In genomic region chr19:45886427-45887310, GRCh38 we compare ENCODE assay signal across 8 cellular contexts. TPM values are rescaled to one million over a fixed set of nuclear protein-coding genes. Genes with fewer than 3 reads are reported as not detected.
DNase-seq lines count a peak whose midpoint lies in the region; ATAC-seq and TF ChIP-seq lines count a peak whose summit lies in the region.

No MANE protein-coding gene starts in this region.

- ATAC-seq in GM19328 (IDR thresholded peaks at IDR 0.05; ENCODE audit: unreplicated experiment) = peak; percentile 40
- peak; percentile 38 for ATAC-seq in HG03565 (IDR thresholded peaks at IDR 0.05; ENCODE audit: unreplicated experiment)

- peak overlapping the region; percentile 79 for H3K4me3 ChIP-seq in BJ (ENCODE audit: low read depth, low read length)
- H3K4me3 ChIP-seq in liver (ENCODE audit: low read depth in 1 of 3, low read length in 3 of 3) = peak overlapping the region; percentile 80 to 83 (median 81)

- H3K36me3 ChIP-seq in BJ (ENCODE audit: control insufficient read depth, insufficient read depth, low read length) = peaks cover 4% of the 10 kb centered on the region; the same call in 1 of the 2 replicates
- no peaks in the 10 kb centered on the region for H3K36me3 ChIP-seq in liver (ENCODE audit: control insufficient read depth in 4 of 4, insufficient read depth in 3 of 4, low read depth in 1 of 4, low read length in 3 of 4)

- no peaks in the 10 kb centered on the region for H3K9me3 ChIP-seq in liver (ENCODE audit: control insufficient read depth in 4 of 4, low read length in 3 of 4)

- peak overlapping the region; percentile 90 to 98 for H3K9ac ChIP-seq in liver (ENCODE audit: low read depth in 1 of 2, low read length in 2 of 2)

- no peak for TF ChIP-seq RAD21 in liver (IDR thresholded peaks at IDR 0.05)

- no peaks in the 10 kb centered on the region for H3K27me3 ChIP-seq in BJ (ENCODE audit: control insufficient read depth, insufficient read depth, low read length)
- no peaks in the 10 kb centered on the region for H3K27me3 ChIP-seq in liver (ENCODE audit: control insufficient read depth in 4 of 4, insufficient read depth in 4 of 4, low read length in 3 of 4)

- CTCF ChIA-PET in BJ (lab: Yijun Ruan, JAX) = interaction anchor here (0.7 to 3.4 kb wide), 6 partner anchors 11 to 117 kb away, joined by 3 to 12 read pairs (median 4); partner anchors contain the start of genes SIX5 and SYMPK

- POLR2A ChIA-PET in BJ (lab: Charles Lee) = interaction anchor here (0.6 to 0.8 kb wide), 4 partner anchors 23 to 194 kb away, joined by 3 to 28 read pairs (median 5); partner anchors contain the start of gene SYMPK

- H3K4me1 ChIP-seq in liver (ENCODE audit: control insufficient read depth in 4 of 4, insufficient read depth in 4 of 4, low read length in 3 of 4) = peaks cover 16 to 47% (median 28%) of the 10 kb centered on the region in 4 donors

- H3K27ac ChIP-seq in liver (ENCODE audit: low read depth in 1 of 2, low read length in 2 of 2) = peak overlapping the region; percentile 90 to 94

- DNase-seq in BJ (ENCODE audit: low read depth) (peak; percentile 49), NCI-H748 treated with DMSO at 0.1 percent for 48 hours (lab: John Stamatoyannopoulos, UW) (peak; percentile 85), dermis microvascular lymphatic vessel endothelial cell (ENCODE audit: low read depth in 2 of 2) (peak; percentile 87 to 93)
- DNase-seq in activated CD4-positive, alpha-beta T cell treated with anti-CD3 and anti-CD28 coated beads, Interleukin-2, amount 50 U/mL, for 4 hours = peak; percentile 84 to 86
- DNase-seq in stimulated activated CD4-positive, alpha-beta T cell treated with anti-CD3 and anti-CD28 coated beads, Interleukin-2, amount 100 ng/mL, for 48 hours = peak; percentile 77 to 82

- TF ChIP-seq CTCF in BJ (IDR thresholded peaks at IDR 0.05; ENCODE audit: insufficient read depth, low read depth, low read length) (no peak), liver (IDR thresholded peaks at IDR 0.05; ENCODE audit: low read depth, low read length, missing input control) (no peak)

- 3% methylated on average over 36 of the region's 36 CpGs for WGBS in liver

TF ChIP-seq in liver, 16 proteins besides CTCF, POLR2A, EP300 and RAD21:
- TF ChIP-seq REST (IDR thresholded peaks at IDR 0.05) (peak; percentile 57), FOXA1 (IDR thresholded peaks at IDR 0.05) (no peak), HNF4G (IDR thresholded peaks at IDR 0.05) (no peak), RXRA (IDR thresholded peaks at IDR 0.05) (peak; percentile 25 to 35), GABPA (IDR thresholded peaks at IDR 0.05 in 1 of 2, conservative IDR thresholded peaks at IDR 0.05 in 1 of 2) (peak; percentile 74 to 93), EGR1 (IDR thresholded peaks at IDR 0.05; ENCODE audit: low read depth in 2 of 2) (peak in 1 of 2 donors; percentile 31), SP1 (IDR thresholded peaks at IDR 0.05) (peak; percentile 51), FOXA2 (IDR thresholded peaks at IDR 0.05) (no peak), JUND (IDR thresholded peaks at IDR 0.05) (peak in 1 of 2 donors; percentile 11)
- TF ChIP-seq, protein P1, sequence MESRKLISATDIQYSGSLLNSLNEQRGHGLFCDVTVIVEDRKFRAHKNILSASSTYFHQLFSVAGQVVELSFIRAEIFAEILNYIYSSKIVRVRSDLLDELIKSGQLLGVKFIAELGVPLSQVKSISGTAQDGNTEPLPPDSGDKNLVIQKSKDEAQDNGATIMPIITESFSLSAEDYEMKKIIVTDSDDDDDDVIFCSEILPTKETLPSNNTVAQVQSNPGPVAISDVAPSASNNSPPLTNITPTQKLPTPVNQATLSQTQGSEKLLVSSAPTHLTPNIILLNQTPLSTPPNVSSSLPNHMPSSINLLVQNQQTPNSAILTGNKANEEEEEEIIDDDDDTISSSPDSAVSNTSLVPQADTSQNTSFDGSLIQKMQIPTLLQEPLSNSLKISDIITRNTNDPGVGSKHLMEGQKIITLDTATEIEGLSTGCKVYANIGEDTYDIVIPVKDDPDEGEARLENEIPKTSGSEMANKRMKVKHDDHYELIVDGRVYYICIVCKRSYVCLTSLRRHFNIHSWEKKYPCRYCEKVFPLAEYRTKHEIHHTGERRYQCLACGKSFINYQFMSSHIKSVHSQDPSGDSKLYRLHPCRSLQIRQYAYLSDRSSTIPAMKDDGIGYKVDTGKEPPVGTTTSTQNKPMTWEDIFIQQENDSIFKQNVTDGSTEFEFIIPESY (IDR thresholded peaks at IDR 0.05) = peak; percentile 69
- TF ChIP-seq, protein P2, sequence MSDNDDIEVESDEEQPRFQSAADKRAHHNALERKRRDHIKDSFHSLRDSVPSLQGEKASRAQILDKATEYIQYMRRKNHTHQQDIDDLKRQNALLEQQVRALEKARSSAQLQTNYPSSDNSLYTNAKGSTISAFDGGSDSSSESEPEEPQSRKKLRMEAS (IDR thresholded peaks at IDR 0.05) = peak; percentile 76

RNA-seq across cellular contexts. Expression of gene IRF2BP1, which starts 0.7 kb away (rescaled TPM):
- polyA plus RNA-seq in BJ (2011; rRNA removed) (7.1 and 11.9 TPM in 2 replicates), liver (10 to 100 TPM in 1 of 2 donors, 1 to 10 TPM in 1; 4.9 to 16.3 TPM)
- 8.4 and 10.1 TPM in 2 replicates for polyA minus RNA-seq in BJ (2011; rRNA and poly(A)+ RNA removed)
- total RNA-seq in dermis microvascular lymphatic vessel endothelial cell (14.9 and 24.5 TPM in 2 replicates), liver (10 to 100 TPM; 16.5 to 16.8 TPM)

RNA-seq across cellular contexts. Expression of gene MYPOP, which starts 15.7 kb away (rescaled TPM):
- polyA plus RNA-seq in BJ (2011; rRNA removed) = 1.6 and 1.8 TPM in 2 replicates
- 0.85 and 1.7 TPM in 2 replicates for polyA minus RNA-seq in BJ (2011; rRNA and poly(A)+ RNA removed)
- 0.64 and 1.8 TPM in 2 replicates for total RNA-seq in dermis microvascular lymphatic vessel endothelial cell
- 1 to 10 TPM in 1 of 2 donors, under 1 TPM in 1; 0.70 to 1.8 TPM for total RNA-seq in liver
- 1 to 10 TPM in 1 of 2 donors, under 1 TPM in 1; 0.90 to 3.0 TPM for polyA plus RNA-seq in liver

RNA-seq across cellular contexts. Expression of gene FOXA3, which starts 22.5 kb away (rescaled TPM):
- polyA plus RNA-seq in BJ (2011; rRNA removed) (not detected in 2 replicates), liver (10 to 100 TPM; 11.5 to 37.1 TPM)
- polyA minus RNA-seq in BJ (2011; rRNA and poly(A)+ RNA removed) = not detected in 2 replicates
- total RNA-seq in dermis microvascular lymphatic vessel endothelial cell (0.13 TPM in 1 of 2 replicates, not detected in the other), liver (10 to 100 TPM; 12.3 to 30.8 TPM)

RNA-seq across cellular contexts. Expression of gene SYMPK, which starts 23.7 kb away (rescaled TPM):
- 45.8 and 60.2 TPM in 2 replicates for polyA plus RNA-seq in BJ (2011; rRNA removed)
- 52.5 and 55.9 TPM in 2 replicates for polyA minus RNA-seq in BJ (2011; rRNA and poly(A)+ RNA removed)
- total RNA-seq in dermis microvascular lymphatic vessel endothelial cell = 22.1 and 35.3 TPM in 2 replicates
- 10 to 100 TPM; 22.2 to 26.1 TPM for total RNA-seq in liver
- polyA plus RNA-seq in liver = 10 to 100 TPM in 1 of 2 donors, 1 to 10 TPM in 1; 5.5 to 26.0 TPM

RNA-seq across cellular contexts. Expression of gene NANOS2, which starts 27.9 kb away (rescaled TPM):
- not detected in 2 replicates for polyA plus RNA-seq in BJ (2011; rRNA removed)
- polyA minus RNA-seq in BJ (2011; rRNA and poly(A)+ RNA removed) = not detected in 2 replicates
- not detected in 2 replicates for total RNA-seq in dermis microvascular lymphatic vessel endothelial cell
- total RNA-seq in liver = not detected
- polyA plus RNA-seq in liver = not detected

Comparison
In these comparisons a context has a peak if more than half of its experiments do, and no peak if none do; other contexts are left out.
1. Peak in every context shown above with its lines: DNase-seq, ATAC-seq, H3K4me3 ChIP-seq and H3K27ac ChIP-seq.
2. RNA of gene FOXA3, which starts 22.5 kb away (total RNA-seq): 12.3 to 30.8 TPM in liver; 0.13 TPM in dermis microvascular lymphatic vessel endothelial cell; every median in the first group is over 10 times any median in the second.